ENCODE assay signal across 15 cellular contexts in the genomic region with DNA sequence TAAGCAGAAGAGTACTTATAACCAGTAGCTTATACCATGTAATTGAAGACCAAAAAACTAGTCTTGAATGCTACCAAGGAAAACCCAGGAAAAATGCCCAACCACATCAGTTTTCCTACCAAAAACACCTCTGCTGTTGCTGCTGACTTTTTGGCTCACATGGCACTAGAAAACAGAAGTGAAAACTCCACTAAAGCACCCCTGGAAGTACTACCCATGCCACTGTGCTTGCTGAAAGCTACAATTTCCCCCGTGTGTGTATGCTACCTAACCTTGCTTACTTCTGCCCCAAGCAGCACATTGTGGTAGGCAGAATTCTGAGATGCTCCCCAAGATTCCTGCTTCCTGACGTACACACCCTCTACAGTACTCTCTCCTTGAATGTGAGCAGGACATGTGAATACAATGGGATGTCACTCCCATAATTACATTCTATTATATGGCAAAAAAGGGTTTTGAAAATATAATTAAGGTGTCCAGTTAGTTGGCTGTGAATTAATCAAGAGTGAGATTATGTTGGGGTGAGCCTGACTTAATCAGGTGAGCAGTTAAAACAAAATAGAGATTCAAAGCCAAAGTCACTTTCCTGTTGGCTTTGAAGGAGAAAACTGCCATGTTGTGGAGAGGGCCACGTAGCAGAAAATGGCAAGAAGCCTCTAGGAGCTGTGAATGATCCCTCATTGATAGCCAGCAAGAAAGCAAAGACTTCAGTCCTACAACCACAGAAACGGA.
DNase-seq lines count a peak whose midpoint lies in the region; ATAC-seq and TF ChIP-seq lines count a peak whose summit lies in the region.
"Had no signal": no experiment of that assay in that cellular context is flagged by ENCODE, and none has a peak within 500 bp of the region (broad histone marks: within the 10 kb centered on the region; RNA-seq: fewer than 3 reads in every experiment).

No MANE protein-coding gene starts in this region.

- no peak overlapping the region for H2BK120ac ChIP-seq in trophoblast cell (ENCODE audit: insufficient read depth, low read length, poor library complexity)

- no peaks in the 10 kb centered on the region for H3K27me3 ChIP-seq in trophoblast cell (ENCODE audit: insufficient read depth, low read length)
- H3K27me3 ChIP-seq in PC-9 (ENCODE audit: insufficient read depth, low read depth): no peaks in the 10 kb centered on the region

- ATAC-seq in GM18873 (IDR thresholded peaks at IDR 0.05; ENCODE audit: low FRiP score, unreplicated experiment) (peak; percentile 27), HG02678 (IDR thresholded peaks at IDR 0.05; ENCODE audit: unreplicated experiment) (peak; percentile 34), HG02571 (IDR thresholded peaks at IDR 0.05; ENCODE audit: unreplicated experiment) (no peak)

- peaks cover 14% of the 10 kb centered on the region; the same call in 1 of the 2 replicates for H3F3A ChIP-seq in PC-9 (ENCODE audit: insufficient read depth, low read depth)

- no peak overlapping the region for H2BK12ac ChIP-seq in trophoblast cell (ENCODE audit: low read length)

- H3K4me3 ChIP-seq in OCI-LY7 (ENCODE audit: low read depth, low read length, poor library complexity, severe bottlenecking): no peak overlapping the region
- no peak overlapping the region for H3K4me3 ChIP-seq in trophoblast cell (ENCODE audit: low read depth, low read length)
- no peak overlapping the region for H3K4me3 ChIP-seq in PC-9
- H3K4me3 ChIP-seq: smooth muscle cell had no signal

- no TSS peak for BruUV-seq in OCI-LY7 (replicated peaks; lab: Mats Ljungman, UMichigan)
- BruUV-seq in PC-9 (replicated peaks; lab: Mats Ljungman, UMichigan): no TSS peak

- H4K91ac ChIP-seq in trophoblast cell (ENCODE audit: low read depth, low read length): peak overlapping the region; percentile 13

- H2AFZ ChIP-seq in OCI-LY7 (ENCODE audit: low read length): peak overlapping the region; percentile 64
- H2AFZ ChIP-seq in trophoblast cell (ENCODE audit: insufficient read depth, low read length, poor library complexity): no peak overlapping the region
- no peak overlapping the region for H2AFZ ChIP-seq in PC-9

- intact Hi-C loops in OCI-LY7 (cut with micrococcal nuclease; ENCODE audit: unreplicated experiment) (no loop called here), PC-9 (cut with micrococcal nuclease; ENCODE audit: unreplicated experiment) (loop anchor here (10.0 kb wide), 1 partner anchor 47 kb away; no protein-coding TSS in a partner anchor)

- H3K79me2 ChIP-seq in OCI-LY7 (ENCODE audit: insufficient read depth, low read depth, low read length) (no peaks in the 10 kb centered on the region), trophoblast cell (ENCODE audit: control insufficient read depth, insufficient read depth, low read length, poor library complexity) (no peaks in the 10 kb centered on the region), PC-9 (ENCODE audit: low read depth) (no peaks in the 10 kb centered on the region)

- TF ChIP-seq CTCF in OCI-LY7 (conservative IDR thresholded peaks at IDR 0.05; ENCODE audit: low read length): no peak
- TF ChIP-seq CTCF in PC-9 (conservative IDR thresholded peaks at IDR 0.05): no peak

- H4K20me1 ChIP-seq in OCI-LY7 (ENCODE audit: insufficient read depth, low read length) (no peaks in the 10 kb centered on the region), PC-9 (ENCODE audit: insufficient read depth) (no peaks in the 10 kb centered on the region)

- no peak overlapping the region for H4K12ac ChIP-seq in trophoblast cell (ENCODE audit: low read depth, low read length)

- H3K18ac ChIP-seq in trophoblast cell (ENCODE audit: low read length): no peak overlapping the region

- no peak overlapping the region for H3K9ac ChIP-seq in trophoblast cell (ENCODE audit: low read length)

- H3K9me2 ChIP-seq in OCI-LY7 (ENCODE audit: insufficient read depth, low read length): no peaks in the 10 kb centered on the region
- H3K9me2 ChIP-seq in PC-9 (ENCODE audit: insufficient read depth): no peaks in the 10 kb centered on the region

- POLR2A ChIA-PET in OCI-LY7 (lab: Charles Lee): interaction anchor here (0.5 to 2.6 kb wide), 11 partner anchors 8 to 88 kb away, joined by 3 to 13 read pairs (median 3); no protein-coding TSS in a partner anchor
- POLR2A ChIA-PET in PC-9 (lab: Charles Lee; ENCODE audit: unreplicated experiment): no interaction called here

- H3K36me3 ChIP-seq in OCI-LY7 (ENCODE audit: insufficient read depth, low read length): no peaks in the 10 kb centered on the region
- no peaks in the 10 kb centered on the region for H3K36me3 ChIP-seq in trophoblast cell (ENCODE audit: control insufficient read depth in 1 of 2, insufficient read depth in 2 of 2, low read length in 2 of 2)
- H3K36me3 ChIP-seq in PC-9 (ENCODE audit: low read depth): no peaks in the 10 kb centered on the region

- no peak overlapping the region for H3K23ac ChIP-seq in trophoblast cell (ENCODE audit: low read length)

- H3K9me3 ChIP-seq in OCI-LY7 (ENCODE audit: low read length) (no peaks in the 10 kb centered on the region), trophoblast cell (ENCODE audit: insufficient read depth, low read depth, low read length) (no peaks in the 10 kb centered on the region), PC-9 (ENCODE audit: insufficient read depth, low read depth) (no peaks in the 10 kb centered on the region)

- H3K4me2 ChIP-seq in OCI-LY7 (ENCODE audit: low read length) (peak overlapping the region; percentile 37), trophoblast cell (ENCODE audit: low read length) (no peak overlapping the region), PC-9 (no peak overlapping the region)
- H3K4me2 ChIP-seq: smooth muscle cell had no signal

- H3K14ac ChIP-seq in trophoblast cell (ENCODE audit: low read length): no peak overlapping the region

- no peak overlapping the region for H2AK5ac ChIP-seq in trophoblast cell (ENCODE audit: low read length)

- peaks cover 4% of the 10 kb centered on the region for H3K79me1 ChIP-seq in trophoblast cell (ENCODE audit: low read length)

- WGBS in trophoblast cell (ENCODE audit: extremely low coverage, insufficient coverage, insufficient read length): no CpG with 5 or more reads among the region's 4 CpGs

- no peak overlapping the region for H4K8ac ChIP-seq in trophoblast cell (ENCODE audit: low read depth, low read length)

- H3K4me1 ChIP-seq in OCI-LY7 (ENCODE audit: insufficient read depth, low read length, poor library complexity, severe bottlenecking) (peaks cover 78% of the 10 kb centered on the region), trophoblast cell (ENCODE audit: control insufficient read depth in 1 of 2, insufficient read depth in 2 of 2, low read length in 2 of 2) (peaks cover 5% of the 10 kb centered on the region in 2 experiments), PC-9 (replicated peaks; ENCODE audit: insufficient read depth) (peaks cover 34% of the 10 kb centered on the region)

- no peak overlapping the region for H3K4ac ChIP-seq in trophoblast cell (ENCODE audit: low read depth, low read length)

- CTCF ChIA-PET in OCI-LY7 (lab: Charles Lee; ENCODE audit: unreplicated experiment): interaction anchor here (0.8 kb wide), 1 partner anchor 36 kb away, joined by 3 read pairs; no protein-coding TSS in a partner anchor
- CTCF ChIA-PET in PC-9 (lab: Charles Lee): no interaction called here

- H3K27ac ChIP-seq in OCI-LY7 (ENCODE audit: low read depth, low read length, poor library complexity, severe bottlenecking): no peak overlapping the region
- H3K27ac ChIP-seq in trophoblast cell (ENCODE audit: low read depth, low read length): no peak overlapping the region
- H3K27ac ChIP-seq in PC-9: no peak overlapping the region
- H3K27ac ChIP-seq: C4-2B had no signal

- no peak overlapping the region for H2BK5ac ChIP-seq in trophoblast cell (ENCODE audit: low read depth, low read length, poor library complexity)

- DNase-seq in OCI-LY7 (ENCODE audit: low spot score) (peak; percentile 65), trophoblast cell (no peak), NK-92 (lab: John Stamatoyannopoulos, UW; ENCODE audit: unreplicated experiment) (no peak), GF-D8 (lab: John Stamatoyannopoulos, UW) (no peak), PC-9 (no peak)
- DNase-seq: activated CD4-positive, alpha-beta memory T cell treated with anti-CD3 and anti-CD28 coated beads for 36 hours; activated effector memory CD4-positive, alpha-beta T cell treated with anti-CD3 and anti-CD28 coated beads, Interleukin-2, amount 50 U/mL, for 16 hours; mammary epithelial cell; NCI-H1105 treated with DMSO at 0.1 percent for 48 hours; occipital lobe had no signal
